ENCODE assay signal across 28 cellular contexts in the genomic region with DNA sequence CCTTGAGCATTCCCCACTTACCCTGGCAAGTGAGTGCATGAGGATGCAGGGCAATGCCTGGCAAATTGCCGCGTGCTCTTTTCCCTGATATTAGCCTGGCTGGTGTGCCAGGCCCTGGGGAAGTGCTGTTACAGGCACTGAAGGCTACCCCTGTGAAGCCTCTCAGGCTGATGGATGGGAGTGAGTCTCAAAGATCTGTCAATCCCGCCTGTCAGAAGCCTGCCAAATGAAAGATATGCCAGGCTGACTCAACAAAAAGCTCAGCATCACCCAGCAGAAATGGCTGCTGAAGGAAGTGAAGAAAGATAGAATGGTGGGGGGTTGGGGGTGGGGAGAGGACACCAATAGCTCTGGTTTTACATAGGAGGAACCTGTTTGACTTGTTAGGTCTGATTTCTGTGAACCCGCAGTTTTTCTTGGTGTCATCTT.
DNase-seq lines count a peak whose midpoint lies in the region; ATAC-seq and TF ChIP-seq lines count a peak whose summit lies in the region.
"Had no signal": no experiment of that assay in that cellular context is flagged by ENCODE, and none has a peak within 500 bp of the region (broad histone marks: within the 10 kb centered on the region; RNA-seq: fewer than 3 reads in every experiment).

No MANE protein-coding gene starts in this region.

- no CpG with 5 or more reads among the region's 4 CpGs for WGBS in trophoblast cell (ENCODE audit: extremely low coverage, insufficient coverage, insufficient read length)

- H3K9ac ChIP-seq in PC-3 (ENCODE audit: low read length) = no peak overlapping the region
- H3K9ac ChIP-seq in trophoblast cell (ENCODE audit: low read length) = peak overlapping the region; percentile 71
- H3K9ac ChIP-seq: parathyroid adenoma had no signal

- H3K9me3 ChIP-seq in PC-3 (ENCODE audit: low read length) (no peaks in the 10 kb centered on the region), trophoblast cell (ENCODE audit: insufficient read depth, low read depth, low read length) (peaks cover 3% of the 10 kb centered on the region)
- H3K9me3 ChIP-seq: right lobe of liver had no signal

- no peaks in the 10 kb centered on the region for H3F3A ChIP-seq in PC-3 (ENCODE audit: low read length, unreplicated experiment)

- no TSS peak for BruUV-seq in PC-3 (replicated peaks; lab: Mats Ljungman, UMichigan)

- no peak overlapping the region for H3K14ac ChIP-seq in trophoblast cell (ENCODE audit: low read length)

- H3K27me3 ChIP-seq in PC-3 (ENCODE audit: low read length) = no peaks in the 10 kb centered on the region
- H3K27me3 ChIP-seq in trophoblast cell (ENCODE audit: insufficient read depth, low read length) = no peaks in the 10 kb centered on the region
- H3K27me3 ChIP-seq: hepatocyte, right lobe of liver had no signal

- DNase-seq in NCI-H446 (lab: John Stamatoyannopoulos, UW) (peak; percentile 68 to 92), PC-3 (peak; percentile 14), left cardiac atrium (no peak), trophoblast cell (peak in 1 of 2 donors; percentile 53)
- no peak for DNase-seq in effector memory CD8-positive, alpha-beta T cell
- DNase-seq: activated naive CD4-positive, alpha-beta T cell treated with anti-CD3 and anti-CD28 coated beads, Interleukin-2, amount 50 U/mL, for 16 hours; amniotic stem cell; Caco-2; DMS79 treated with DMSO at 0.1 percent for 48 hours; effector CD4-positive, alpha-beta T cell; H7; naive thymus-derived CD8-positive, alpha-beta T cell; NCI-H1048; NCI-H2029; NCI-H345; right lobe of liver; stimulated activated CD4-positive, alpha-beta T cell treated with anti-CD3 and anti-CD28 coated beads, Interleukin-12 subunit alpha, Interleukin-12 subunit beta, amount 100 ng/mL, for 4 hours; stimulated activated CD4-positive, alpha-beta T cell treated with anti-CD3 and anti-CD28 coated beads, Interleukin-4, amount 100 ng/mL, for 1 hour; SW 1271; T-helper 9 cell had no signal

- no peaks in the 10 kb centered on the region for H3K36me3 Mint-ChIP-seq in effector memory CD8-positive, alpha-beta T cell (ENCODE audit: insufficient read depth)
- H3K36me3 Mint-ChIP-seq: IgD-negative memory B cell; stimulated activated effector memory CD8-positive, alpha-beta T cell treated with anti-CD3 and anti-CD28 coated beads, Interleukin-12 subunit alpha, Interleukin-12 subunit beta, amount 100 ng/mL, for 72 hours had no signal

- H2BK5ac ChIP-seq in trophoblast cell (ENCODE audit: low read depth, low read length, poor library complexity) = no peak overlapping the region

- no peak overlapping the region for H3K4me3 Mint-ChIP-seq in effector memory CD8-positive, alpha-beta T cell
- H3K4me3 Mint-ChIP-seq: IgD-negative memory B cell; naive thymus-derived CD8-positive, alpha-beta T cell; stimulated activated effector memory CD8-positive, alpha-beta T cell treated with anti-CD3 and anti-CD28 coated beads, Interleukin-12 subunit alpha, Interleukin-12 subunit beta, amount 100 ng/mL, for 72 hours had no signal

- no peaks in the 10 kb centered on the region for H4K20me1 ChIP-seq in PC-3 (ENCODE audit: low read length)

- no peak overlapping the region for H3K4ac ChIP-seq in trophoblast cell (ENCODE audit: low read depth, low read length)

- no peak overlapping the region for H2AFZ ChIP-seq in PC-3 (ENCODE audit: low read length)
- H2AFZ ChIP-seq in trophoblast cell (ENCODE audit: insufficient read depth, low read length, poor library complexity) = no peak overlapping the region
- H2AFZ ChIP-seq: hepatocyte, parathyroid adenoma had no signal

- intact Hi-C loops in PC-3 (cut with micrococcal nuclease) = no loop called here
- intact Hi-C loops in left cardiac atrium (cut with DNase I) = no loop called here

- H3K79me2 ChIP-seq in PC-3 (ENCODE audit: low read length) (no peaks in the 10 kb centered on the region), trophoblast cell (ENCODE audit: control insufficient read depth, insufficient read depth, low read length, poor library complexity) (no peaks in the 10 kb centered on the region)
- H3K79me2 ChIP-seq: hepatocyte, parathyroid adenoma had no signal

- H3K4me2 ChIP-seq in PC-3 (ENCODE audit: low read length) (no peak overlapping the region), trophoblast cell (ENCODE audit: low read length) (peak overlapping the region; percentile 11)
- H3K4me2 ChIP-seq: hepatocyte had no signal

- no peak overlapping the region for H3K4me3 ChIP-seq in PC-3 (ENCODE audit: low read length)
- H3K4me3 ChIP-seq in trophoblast cell (ENCODE audit: low read depth, low read length) = no peak overlapping the region
- H3K4me3 ChIP-seq: hepatocyte, right lobe of liver had no signal

- H4K91ac ChIP-seq in trophoblast cell (ENCODE audit: low read depth, low read length) = no peak overlapping the region

- no peak overlapping the region for H2BK120ac ChIP-seq in trophoblast cell (ENCODE audit: insufficient read depth, low read length, poor library complexity)

- H3K79me1 ChIP-seq in trophoblast cell (ENCODE audit: low read length) = peaks cover 2% of the 10 kb centered on the region

- H3K27me3 Mint-ChIP-seq in effector memory CD8-positive, alpha-beta T cell = peaks cover 28 to 71% of the 10 kb centered on the region in 2 donors

- no peaks in the 10 kb centered on the region for H3K4me1 Mint-ChIP-seq in effector memory CD8-positive, alpha-beta T cell (ENCODE audit: low read depth in 2 of 2)
- H3K4me1 Mint-ChIP-seq: IgD-negative memory B cell; naive thymus-derived CD8-positive, alpha-beta T cell; stimulated activated effector memory CD8-positive, alpha-beta T cell treated with anti-CD3 and anti-CD28 coated beads, Interleukin-12 subunit alpha, Interleukin-12 subunit beta, amount 100 ng/mL, for 72 hours had no signal

- H3K27ac ChIP-seq in PC-3 (ENCODE audit: low read length) (no peak overlapping the region), trophoblast cell (ENCODE audit: low read depth, low read length) (no peak overlapping the region)
- H3K27ac ChIP-seq: C4-2B, hepatocyte, parathyroid adenoma, right lobe of liver had no signal

- H3K9me2 ChIP-seq in PC-3 (replicated peaks; ENCODE audit: low read length) = no peaks in the 10 kb centered on the region

- TF ChIP-seq CTCF in PC-3 (conservative IDR thresholded peaks at IDR 0.05; ENCODE audit: low read depth, low read length) = no peak

- no peak overlapping the region for H3K27ac Mint-ChIP-seq in effector memory CD8-positive, alpha-beta T cell
- H3K27ac Mint-ChIP-seq: IgD-negative memory B cell; naive thymus-derived CD8-positive, alpha-beta T cell; stimulated activated effector memory CD8-positive, alpha-beta T cell treated with anti-CD3 and anti-CD28 coated beads, Interleukin-12 subunit alpha, Interleukin-12 subunit beta, amount 100 ng/mL, for 72 hours had no signal

- no peak overlapping the region for H3K23ac ChIP-seq in trophoblast cell (ENCODE audit: low read length)

- H3K18ac ChIP-seq in trophoblast cell (ENCODE audit: low read length) = no peak overlapping the region

- no peaks in the 10 kb centered on the region for H3K36me3 ChIP-seq in PC-3 (ENCODE audit: low read depth, low read length)
- H3K36me3 ChIP-seq in trophoblast cell (ENCODE audit: control insufficient read depth in 1 of 2, insufficient read depth in 2 of 2, low read length in 2 of 2) = no peaks in the 10 kb centered on the region
- H3K36me3 ChIP-seq: right lobe of liver had no signal

- ATAC-seq in PC-3 (no peak), left cardiac atrium (peak; percentile 57 to 92), HG02852 (IDR thresholded peaks at IDR 0.05; ENCODE audit: unreplicated experiment) (no peak), HG03159 (IDR thresholded peaks at IDR 0.05; ENCODE audit: unreplicated experiment) (no peak)
- ATAC-seq in effector memory CD8-positive, alpha-beta T cell (replicated peaks) = no peak
- ATAC-seq: naive thymus-derived CD8-positive, alpha-beta T cell; Panc1; stimulated activated effector memory CD8-positive, alpha-beta T cell treated with anti-CD3 and anti-CD28 coated beads, Interleukin-12 subunit alpha, Interleukin-12 subunit beta, amount 100 ng/mL, for 72 hours had no signal

- CTCF ChIA-PET in PC-3 (lab: Charles Lee) = no interaction called here

- H3K4me1 ChIP-seq in PC-3 (ENCODE audit: insufficient read depth, low read length) = peaks cover 6% of the 10 kb centered on the region
- H3K4me1 ChIP-seq in trophoblast cell (ENCODE audit: control insufficient read depth in 1 of 2, insufficient read depth in 2 of 2, low read length in 2 of 2) = peaks cover 5% of the 10 kb centered on the region in 2 experiments
- H3K4me1 ChIP-seq: Caco-2 had no signal

- H3K9me3 Mint-ChIP-seq in effector memory CD8-positive, alpha-beta T cell = no peaks in the 10 kb centered on the region

- no peak overlapping the region for H2AK5ac ChIP-seq in trophoblast cell (ENCODE audit: low read length)

- H2BK12ac ChIP-seq in trophoblast cell (ENCODE audit: low read length) = no peak overlapping the region

- H4K8ac ChIP-seq in trophoblast cell (ENCODE audit: low read depth, low read length) = no peak overlapping the region

- POLR2A ChIA-PET in PC-3 (lab: Charles Lee; ENCODE audit: unreplicated experiment) = no interaction called here

- H4K12ac ChIP-seq in trophoblast cell (ENCODE audit: low read depth, low read length) = no peak overlapping the region

Comparison
In these comparisons a context has a peak if more than half of its experiments do, and no peak if none do; other contexts are left out.
1. DNase-seq: peak in NCI-H446 (2 of 2) and PC-3 (single experiment); none in left cardiac atrium (single experiment) and effector memory CD8-positive, alpha-beta T cell (0 of 3).
2. ATAC-seq: peak in left cardiac atrium (2 of 2); none in PC-3 (single experiment), HG02852 (single experiment), effector memory CD8-positive, alpha-beta T cell (single experiment) and HG03159 (single experiment).